22 cellular contexts compared by ENCODE assay signal in genomic region chr3:89571707-89572106, GRCh38.
A peak's percentile ranks its signal among the peaks of the same experiment; 100 is the strongest.
DNase-seq lines count a peak whose midpoint lies in the region; ATAC-seq and TF ChIP-seq lines count a peak whose summit lies in the region.
"Had no signal": no experiment of that assay in that cellular context is flagged by ENCODE, and none has a peak within 500 bp of the region (broad histone marks: within the 10 kb centered on the region; RNA-seq: fewer than 3 reads in every experiment).

No MANE protein-coding gene starts in this region.

- H3K4me1 ChIP-seq in PC-3 (ENCODE audit: insufficient read depth, low read length), result peaks cover 12% of the 10 kb centered on the region
- H3K4me1 ChIP-seq in heart left ventricle, result peaks cover 0 to 16% (median 0%) of the 10 kb centered on the region in 12 donors
- H3K4me1 ChIP-seq: neural progenitor cell, prostate gland, suprapubic skin had no signal

- 18 to 47% (median 37%) methylated on average over 7 of the region's 7 CpGs for WGBS in heart left ventricle, 4 donors

- H3K9me3 ChIP-seq in PC-3 (ENCODE audit: low read length) (no peaks in the 10 kb centered on the region), heart left ventricle (peaks cover 0 to 13% (median 0%) of the 10 kb centered on the region in 12 donors)
- H3K9me3 ChIP-seq: mucosa of descending colon, prostate gland, suprapubic skin had no signal

- no peak for TF ChIP-seq CTCF in PC-3 (conservative IDR thresholded peaks at IDR 0.05; ENCODE audit: low read depth, low read length)
- TF ChIP-seq CTCF in heart left ventricle (IDR thresholded peaks at IDR 0.05), result no peak

- no peak for TF ChIP-seq POLR2A in heart left ventricle (IDR thresholded peaks at IDR 0.05)

- H3K27ac ChIP-seq in PC-3 (ENCODE audit: low read length), result no peak overlapping the region
- H3K27ac ChIP-seq in heart left ventricle, result peak overlapping the region in 4 of 12 donors; percentile 20 to 74 (median 34)
- H3K27ac ChIP-seq: neural progenitor cell, prostate gland, suprapubic skin had no signal

- H3F3A ChIP-seq in PC-3 (ENCODE audit: low read length, unreplicated experiment), result no peaks in the 10 kb centered on the region

- H3K27me3 ChIP-seq in PC-3 (ENCODE audit: low read length), result no peaks in the 10 kb centered on the region
- no peaks in the 10 kb centered on the region for H3K27me3 ChIP-seq in heart left ventricle
- H3K27me3 ChIP-seq: neural progenitor cell, suprapubic skin had no signal

- no TSS peak for BruUV-seq in PC-3 (replicated peaks; lab: Mats Ljungman, UMichigan)

- H3K9ac ChIP-seq in PC-3 (ENCODE audit: low read length), result no peak overlapping the region
- H3K9ac ChIP-seq: neural progenitor cell had no signal

- no peaks in the 10 kb centered on the region for H3K36me3 ChIP-seq in PC-3 (ENCODE audit: low read depth, low read length)
- no peaks in the 10 kb centered on the region for H3K36me3 ChIP-seq in heart left ventricle
- H3K36me3 ChIP-seq: neural progenitor cell, prostate gland, suprapubic skin had no signal

- H3K4me3 ChIP-seq in PC-3 (ENCODE audit: low read length) (no peak overlapping the region), heart left ventricle (peak overlapping the region in 2 of 12 donors; percentile 2 to 12)
- H3K4me3 ChIP-seq: mucosa of descending colon, neural progenitor cell, prostate gland, suprapubic skin had no signal

- 0 out of 2 replicates have a peak overlapping the region, but pooled peaks have one; percentile 11 for H3K4me2 ChIP-seq in PC-3 (ENCODE audit: low read length)
- H3K4me2 ChIP-seq: neural progenitor cell had no signal

- no peaks in the 10 kb centered on the region for H4K20me1 ChIP-seq in PC-3 (ENCODE audit: low read length)

- no peaks in the 10 kb centered on the region for H3K79me2 ChIP-seq in PC-3 (ENCODE audit: low read length)

- DNase-seq in Ammon's horn (ENCODE audit: low spot score) (peak; percentile 45), PC-3 (no peak), heart left ventricle (peak; percentile 37 to 60 (median 51)), myocyte (ENCODE audit: low read depth) (peak; percentile 75), HEK293T (ENCODE audit: extremely low spot score) (no peak)
- DNase-seq in stimulated activated CD4-positive, alpha-beta T cell treated with anti-CD3 and anti-CD28 coated beads, Interleukin-12 subunit alpha, Interleukin-12 subunit beta, amount 100 ng/mL, for 4 hours, result no peak
- DNase-seq in activated CD4-positive, alpha-beta T cell treated with anti-CD3 and anti-CD28 coated beads, Interleukin-2, amount 50 U/mL, for 1 hour, result no peak
- DNase-seq: activated CD4-positive, alpha-beta T cell treated with anti-CD3 and anti-CD28 coated beads, Interleukin-2, amount 50 U/mL, for 4 hours; activated naive CD4-positive, alpha-beta T cell treated with anti-CD3 and anti-CD28 coated beads, Interleukin-2, amount 50 U/mL, for 16 hours; CD4-positive, alpha-beta memory T cell; KG1; MM.1S; NCI-H187; NCI-H526 treated with DMSO at 0.1 percent for 48 hours; small intestine; stimulated activated CD4-positive, alpha-beta T cell treated with anti-CD3 and anti-CD28 coated beads, Interleukin-2, amount 100 ng/mL, for 24 hours; T-helper 9 cell had no signal

- ATAC-seq in PC-3 (no peak), heart left ventricle (peak; percentile 75 to 94 (median 88)), GM18520 (IDR thresholded peaks at IDR 0.05; ENCODE audit: unreplicated experiment) (no peak)
- ATAC-seq: mucosa of descending colon had no signal

- H3K9me2 ChIP-seq in PC-3 (replicated peaks; ENCODE audit: low read length), result no peaks in the 10 kb centered on the region

- CTCF ChIA-PET in PC-3 (lab: Charles Lee) (no interaction called here), HEK293T (lab: Yijun Ruan, JAX) (no interaction called here)

- intact Hi-C loops in PC-3 (cut with micrococcal nuclease), result no loop called here
- intact Hi-C loops in heart left ventricle (cut with DNase I), result no loop called here

- POLR2A ChIA-PET in PC-3 (lab: Charles Lee; ENCODE audit: unreplicated experiment), result no interaction called here
- POLR2A ChIA-PET in HEK293T (lab: Yijun Ruan, JAX), result no interaction called here

- H2AFZ ChIP-seq in PC-3 (ENCODE audit: low read length), result no peak overlapping the region
- H2AFZ ChIP-seq: neural progenitor cell had no signal

TF ChIP-seq in HEK293T, 16 proteins besides CTCF, POLR2A, EP300 and RAD21:
- TF ChIP-seq CTBP1 (IDR thresholded peaks at IDR 0.05; ENCODE audit: borderline replicate concordance), result no peak
- TF ChIP-seq SP1 (IDR thresholded peaks at IDR 0.05), result no peak
- TF ChIP-seq LEF1 (IDR thresholded peaks at IDR 0.05; ENCODE audit: borderline replicate concordance), result no peak
- no peak for TF ChIP-seq TARDBP (IDR thresholded peaks at IDR 0.05)
- no peak for TF ChIP-seq FOXM1 (IDR thresholded peaks at IDR 0.05; ENCODE audit: borderline replicate concordance)
- no peak for TF ChIP-seq BHLHE40 (IDR thresholded peaks at IDR 0.05; ENCODE audit: borderline replicate concordance)
- no peak for TF ChIP-seq PKNOX1 (IDR thresholded peaks at IDR 0.05)
- TF ChIP-seq L3MBTL2 (conservative IDR thresholded peaks at IDR 0.05), result no peak
- no peak for TF ChIP-seq NFRKB (IDR thresholded peaks at IDR 0.05)
- no peak for TF ChIP-seq FOXA1 (IDR thresholded peaks at IDR 0.05)
- TF ChIP-seq SUZ12 (IDR thresholded peaks at IDR 0.05), result no peak
- no peak for TF ChIP-seq FOXK2 (IDR thresholded peaks at IDR 0.05)
- TF ChIP-seq ZNF384 (IDR thresholded peaks at IDR 0.05), result no peak
- no peak for TF ChIP-seq HDGF (IDR thresholded peaks at IDR 0.05; ENCODE audit: borderline replicate concordance)
- TF ChIP-seq ELF4 (IDR thresholded peaks at IDR 0.05), result no peak

Comparison
In these comparisons a context has a peak if more than half of its experiments do, and no peak if none do; other contexts are left out.
1. DNase-seq: peak in Ammon's horn (single experiment), heart left ventricle (5 of 5) and myocyte (single experiment); none in PC-3 (single experiment), stimulated activated CD4-positive, alpha-beta T cell treated with anti-CD3 and anti-CD28 coated beads, Interleukin-12 subunit alpha, Interleukin-12 subunit beta, amount 100 ng/mL, for 4 hours (single experiment), activated CD4-positive, alpha-beta T cell treated with anti-CD3 and anti-CD28 coated beads, Interleukin-2, amount 50 U/mL, for 1 hour (single experiment) and HEK293T (single experiment).
2. ATAC-seq: peak in heart left ventricle (4 of 4); none in PC-3 (single experiment) and GM18520 (single experiment).